ENCODE assay signal across 14 cellular contexts in the genomic region with DNA sequence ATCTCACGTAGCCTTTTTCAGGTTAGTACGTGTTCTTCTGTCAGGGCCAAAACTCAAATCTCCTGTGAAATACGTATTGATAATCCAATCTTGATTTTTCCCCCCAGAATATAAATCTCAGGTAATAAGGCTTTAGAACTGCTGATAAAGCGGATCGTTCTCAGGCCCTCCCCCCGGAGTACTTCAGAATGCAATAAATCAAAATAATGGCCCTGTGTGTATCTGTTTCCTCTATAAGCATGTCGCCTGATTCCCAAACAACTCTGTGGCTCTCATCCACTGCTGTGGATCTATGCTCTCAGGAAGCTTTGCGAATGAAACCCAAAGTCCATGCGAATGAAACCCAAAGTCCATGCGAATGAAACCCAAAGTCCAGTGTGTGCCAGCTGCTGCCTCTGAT.
"Had no signal": no experiment of that assay in that cellular context is flagged by ENCODE, and none has a peak within 500 bp of the region (broad histone marks: within the 10 kb centered on the region; RNA-seq: fewer than 3 reads in every experiment).

No MANE protein-coding gene starts in this region.

- ATAC-seq: activated CD8-positive, alpha-beta T cell treated with anti-CD3 and anti-CD28 coated beads for 36 hours; foreskin keratinocyte; T-cell had no signal

- H3K4me3 ChIP-seq: dorsolateral prefrontal cortex, spleen, upper lobe of left lung had no signal

- H3K79me2 ChIP-seq: parathyroid adenoma had no signal

- H3K4me1 ChIP-seq: parathyroid adenoma had no signal

- H3K27ac ChIP-seq: dorsolateral prefrontal cortex, foreskin keratinocyte, parathyroid adenoma, spleen, upper lobe of left lung, VCaP had no signal

- H3K27me3 ChIP-seq: dorsolateral prefrontal cortex, foreskin keratinocyte, spleen, upper lobe of left lung had no signal

- FAIRE-seq: endometrium, kidney had no signal

- DNase-seq: activated CD8-positive, alpha-beta T cell treated with anti-CD3 and anti-CD28 coated beads for 36 hours; activated naive CD4-positive, alpha-beta T cell; dorsolateral prefrontal cortex; foreskin keratinocyte; kidney; spleen; stimulated activated CD4-positive, alpha-beta T cell treated with anti-CD3 and anti-CD28 coated beads, Interleukin-1b, Interleukin-23, amount 100 ng/mL, for 48 hours; stimulated activated naive CD4-positive, alpha-beta T cell; substantia nigra; T-cell had no signal

- H2AFZ ChIP-seq: parathyroid adenoma had no signal

- H3K9me3 ChIP-seq: spleen, upper lobe of left lung had no signal
